In the genomic region with DNA sequence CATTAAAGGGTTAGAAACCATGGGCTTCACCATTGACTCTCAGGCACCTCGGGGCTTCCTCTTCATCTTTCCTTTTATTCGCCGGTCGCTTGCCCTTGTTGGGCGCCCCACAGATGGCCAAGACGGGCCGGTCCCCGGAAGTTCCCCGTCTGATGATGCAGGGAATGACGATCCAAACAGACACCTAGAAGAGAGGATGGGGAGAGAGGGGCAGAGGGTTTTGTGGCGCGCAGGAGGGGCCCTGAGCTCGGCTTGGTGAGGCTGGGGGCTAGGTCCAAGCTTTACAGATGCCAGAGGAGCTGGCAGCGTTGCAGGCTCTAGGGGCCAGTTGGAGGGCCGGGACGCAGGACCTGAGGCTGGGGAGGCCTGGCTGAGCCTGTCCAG, we compare ENCODE assay signal across 9 cellular contexts. TPM values are rescaled to one million over a fixed set of nuclear protein-coding genes. Genes with fewer than 3 reads are reported as not detected.
DNase-seq lines count a peak whose midpoint lies in the region; ATAC-seq and TF ChIP-seq lines count a peak whose summit lies in the region.
"Had no signal": no experiment of that assay in that cellular context is flagged by ENCODE, and none has a peak within 500 bp of the region (broad histone marks: within the 10 kb centered on the region; RNA-seq: fewer than 3 reads in every experiment).

No MANE protein-coding gene starts in this region.

- TF ChIP-seq CTCF in breast epithelium (IDR thresholded peaks at IDR 0.05) (no peak), type B pancreatic cell (conservative IDR thresholded peaks at IDR 0.05) (no peak), brain microvascular endothelial cell (IDR thresholded peaks at IDR 0.05; ENCODE audit: low read depth, low read length, missing control alignments) (no peak)

- in situ Hi-C loops in brain microvascular endothelial cell (cut with HindIII; ENCODE audit: low pct_ligation_motif_present, low sequenced_read_pairs): no loop called here

- TF ChIP-seq POLR2A in breast epithelium (IDR thresholded peaks at IDR 0.05): no peak

- peaks cover 55% of the 10 kb centered on the region for H3K27me3 Mint-ChIP-seq in activated naive CD4-positive, alpha-beta T cell treated with anti-CD3 and anti-CD28 coated beads for 36 hours (ENCODE audit: low read depth)
- peaks cover 72% of the 10 kb centered on the region for H3K27me3 Mint-ChIP-seq in type B pancreatic cell

- CTCF ChIA-PET in activated naive CD4-positive, alpha-beta T cell treated with anti-CD3 and anti-CD28 coated beads for 36 hours (lab: Charles Lee): interaction anchor here (0.5 to 2.2 kb wide), 10 partner anchors 15 to 1400 kb away, joined by 3 to 16 read pairs (median 7); a partner anchor contains a TSS

- H3K27me3 ChIP-seq in breast epithelium: peaks cover 0 to 12% of the 10 kb centered on the region in 2 donors
- peaks cover 15% of the 10 kb centered on the region for H3K27me3 ChIP-seq in muscle layer of duodenum (ENCODE audit: low read depth, low read length)
- H3K27me3 ChIP-seq in brain microvascular endothelial cell (replicated peaks): peaks cover 25% of the 10 kb centered on the region

- no peaks in the 10 kb centered on the region for H3K9me3 Mint-ChIP-seq in activated naive CD4-positive, alpha-beta T cell treated with anti-CD3 and anti-CD28 coated beads for 36 hours
- no peaks in the 10 kb centered on the region for H3K9me3 Mint-ChIP-seq in type B pancreatic cell

- H3K36me3 Mint-ChIP-seq in activated naive CD4-positive, alpha-beta T cell treated with anti-CD3 and anti-CD28 coated beads for 36 hours (ENCODE audit: low read depth): no peaks in the 10 kb centered on the region
- H3K36me3 Mint-ChIP-seq in type B pancreatic cell: no peaks in the 10 kb centered on the region

- H3K4me1 ChIP-seq in breast epithelium (no peaks in the 10 kb centered on the region), muscle layer of duodenum (ENCODE audit: control insufficient read depth in 1 of 2, insufficient read depth in 2 of 2, low read length in 2 of 2) (peaks cover 4 to 20% of the 10 kb centered on the region in 2 donors)

- H3K4me1 Mint-ChIP-seq in activated naive CD4-positive, alpha-beta T cell treated with anti-CD3 and anti-CD28 coated beads for 36 hours (ENCODE audit: low read depth): peaks cover 11% of the 10 kb centered on the region
- no peaks in the 10 kb centered on the region for H3K4me1 Mint-ChIP-seq in type B pancreatic cell (ENCODE audit: unreplicated experiment)

- no peak overlapping the region for H3K27ac ChIP-seq in breast epithelium
- H3K27ac ChIP-seq in muscle layer of duodenum (ENCODE audit: low read length): no peak overlapping the region
- no peak overlapping the region for H3K27ac ChIP-seq in brain microvascular endothelial cell

- H3K4me3 ChIP-seq in breast epithelium (peak overlapping the region; percentile 42 to 83 (median 63)), muscle layer of duodenum (ENCODE audit: low read depth in 1 of 2, low read length in 2 of 2) (peak overlapping the region; percentile 39 to 64), brain microvascular endothelial cell (ENCODE audit: low read depth, low read length) (no peak overlapping the region)

- no peak overlapping the region for H3K27ac Mint-ChIP-seq in activated naive CD4-positive, alpha-beta T cell treated with anti-CD3 and anti-CD28 coated beads for 36 hours
- no peak overlapping the region for H3K27ac Mint-ChIP-seq in type B pancreatic cell

- no peak for ATAC-seq in GM21723 (IDR thresholded peaks at IDR 0.05; ENCODE audit: unreplicated experiment)

- H3K36me3 ChIP-seq in breast epithelium (no peaks in the 10 kb centered on the region), muscle layer of duodenum (ENCODE audit: control insufficient read depth in 1 of 2, insufficient read depth in 2 of 2, low read length in 2 of 2) (no peaks in the 10 kb centered on the region), brain microvascular endothelial cell (replicated peaks) (no peaks in the 10 kb centered on the region)

- DNase-seq in activated naive CD4-positive, alpha-beta T cell treated with anti-CD3 and anti-CD28 coated beads for 36 hours: no peak
- no peak for DNase-seq in activated naive CD4-positive, alpha-beta T cell treated with Interleukin-2 at 50 U/mL for 16 hours
- DNase-seq in breast epithelium (ENCODE audit: low spot score in 2 of 2): no peak
- no peak for DNase-seq in type B pancreatic cell (ENCODE audit: extremely low spot score, unreplicated experiment)
- DNase-seq in brain microvascular endothelial cell: no peak
- DNase-seq in NCI-H1436 (lab: John Stamatoyannopoulos, UW): no peak

- intact Hi-C loops in activated naive CD4-positive, alpha-beta T cell treated with anti-CD3 and anti-CD28 coated beads for 36 hours (cut with micrococcal nuclease): loop anchor here (1.0 to 5.0 kb wide), 6 partner anchors 107 to 367 kb away; a partner anchor contains a TSS
- intact Hi-C loops in breast epithelium (cut with DNase I; ENCODE audit: low total_unique reads): no loop called here

- H3K9me3 ChIP-seq in breast epithelium (no peaks in the 10 kb centered on the region), muscle layer of duodenum (ENCODE audit: control insufficient read depth in 1 of 2, low read length in 2 of 2) (no peaks in the 10 kb centered on the region)

- peak overlapping the region; percentile 75 for H3K4me3 Mint-ChIP-seq in activated naive CD4-positive, alpha-beta T cell treated with anti-CD3 and anti-CD28 coated beads for 36 hours
- peak overlapping the region; percentile 57 for H3K4me3 Mint-ChIP-seq in type B pancreatic cell

RNA-seq across cellular contexts. Expression of a gene that starts 0.5 kb away (rescaled TPM):
- total RNA-seq in activated naive CD4-positive, alpha-beta T cell treated with anti-CD3 and anti-CD28 coated beads for 36 hours: 1 to 10 TPM in 1 of 2 experiments, under 1 TPM in 1; 0.96 to 1.1 TPM
- total RNA-seq in breast epithelium (1 to 10 TPM in 2 of 3 donors, under 1 TPM in 1; 0.32 to 4.2 (median 2.3) TPM), type B pancreatic cell (ENCODE audit: low replicate concordance) (1.6 and 2.0 TPM in 2 replicates)
- total RNA-seq: HT-29 had no signal
